Comparison of ENCODE assay signal across 20 cellular contexts in the genomic region with DNA sequence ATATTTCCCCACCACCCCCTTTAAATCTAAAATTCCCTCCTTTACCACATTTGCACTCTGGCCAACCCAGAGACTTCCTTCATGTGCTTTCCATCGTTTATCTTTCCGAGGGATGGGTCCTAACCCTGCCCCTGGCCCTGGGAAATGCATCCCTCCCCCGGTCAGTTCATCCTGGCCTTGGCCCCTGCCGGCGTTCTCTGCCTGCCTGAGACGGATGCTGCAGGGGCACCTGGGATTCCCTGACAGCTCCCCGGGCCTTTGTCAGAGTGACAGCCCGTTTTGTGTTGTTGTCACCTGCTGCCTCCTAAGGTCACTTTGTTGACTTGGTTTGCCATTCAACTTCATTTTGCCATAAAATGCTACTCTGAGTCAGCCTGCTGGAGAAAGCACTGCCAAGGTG. TPM values are rescaled to one million over a fixed set of nuclear protein-coding genes. Genes with fewer than 3 reads are reported as not detected.
A peak's percentile ranks its signal among the peaks of the same experiment; 100 is the strongest.
DNase-seq lines count a peak whose midpoint lies in the region; ATAC-seq and TF ChIP-seq lines count a peak whose summit lies in the region.
"Had no signal": no experiment of that assay in that cellular context is flagged by ENCODE, and none has a peak within 500 bp of the region (broad histone marks: within the 10 kb centered on the region; RNA-seq: fewer than 3 reads in every experiment).

No MANE protein-coding gene starts in this region.

- ATAC-seq in HG02870 (IDR thresholded peaks at IDR 0.05; ENCODE audit: unreplicated experiment): no peak
- ATAC-seq: A549; CD8-positive, alpha-beta T cell had no signal

- H3K27ac Mint-ChIP-seq in chondrocyte (ENCODE audit: unreplicated experiment) (no peak overlapping the region), glutamatergic neuron (ENCODE audit: unreplicated experiment) (no peak overlapping the region)
- H3K27ac Mint-ChIP-seq: B cell; CD4-positive, alpha-beta T cell; CD8-positive, alpha-beta T cell had no signal

- H2AFZ ChIP-seq in neuronal stem cell (ENCODE audit: low read length): no peak overlapping the region

- H3K14ac ChIP-seq in neuronal stem cell (ENCODE audit: low read length): no peak overlapping the region

- H3K4me3 Mint-ChIP-seq in chondrocyte (ENCODE audit: unreplicated experiment) (no peak overlapping the region), glutamatergic neuron (ENCODE audit: unreplicated experiment) (no peak overlapping the region)
- H3K4me3 Mint-ChIP-seq: B cell; CD4-positive, alpha-beta T cell; CD8-positive, alpha-beta T cell had no signal

- no peak overlapping the region for H4K8ac ChIP-seq in neuronal stem cell (ENCODE audit: low read depth, low read length)

- H3K4me3 ChIP-seq in neuronal stem cell (ENCODE audit: low read length in 2 of 2): no peak overlapping the region
- H3K4me3 ChIP-seq: A549; BLaER1 treated with 17β-estradiol and CSF1 and Interleukin-3, amounts not matched to agents 10 nM and 100 nM had no signal

- H3K4me2 ChIP-seq in neuronal stem cell (ENCODE audit: insufficient read depth, low read length, poor library complexity, severe bottlenecking): no peak overlapping the region
- H3K4me2 ChIP-seq: A549; BLaER1 treated with 17β-estradiol and CSF1 and Interleukin-3, amounts not matched to agents 10 nM and 100 nM had no signal

- H3K36me3 Mint-ChIP-seq in chondrocyte (ENCODE audit: low read depth): no peaks in the 10 kb centered on the region
- no peaks in the 10 kb centered on the region for H3K36me3 Mint-ChIP-seq in glutamatergic neuron (ENCODE audit: unreplicated experiment)
- H3K36me3 Mint-ChIP-seq: CD8-positive, alpha-beta T cell had no signal

- H2AK5ac ChIP-seq in neuronal stem cell (ENCODE audit: low read depth, low read length): no peak overlapping the region

- no peaks in the 10 kb centered on the region for H3K36me3 ChIP-seq in neuronal stem cell (replicated peaks in 1 of 2; ENCODE audit: control insufficient read depth in 2 of 2, insufficient read depth in 2 of 2, low read length in 2 of 2)
- H3K36me3 ChIP-seq: BLaER1 treated with 17β-estradiol and CSF1 and Interleukin-3, amounts not matched to agents 10 nM and 100 nM had no signal

- peak; percentile 52 for DNase-seq in activated CD8-positive, alpha-beta memory T cell treated with anti-CD3 and anti-CD28 coated beads for 24 hours
- DNase-seq in activated CD8-positive, alpha-beta memory T cell treated with anti-CD3 and anti-CD28 coated beads, Interleukin-2, amount 50 U/mL, for 4 hours: no peak
- DNase-seq in chondrocyte (ENCODE audit: low spot score) (peak; percentile 51), islet precursor cell (peak; percentile 33), neuronal stem cell (ENCODE audit: low spot score) (no peak), glutamatergic neuron (no peak)
- DNase-seq in central memory CD4-positive, alpha-beta T cell: no peak
- DNase-seq: AML-193; Caco-2; Calu3; CD4-positive, alpha-beta T cell; CD8-positive, alpha-beta T cell; DMS79 treated with DMSO at 0.1 percent for 48 hours; GF-D8 had no signal

- TF ChIP-seq CTCF in chondrocyte (IDR thresholded peaks at IDR 0.05) (no peak), glutamatergic neuron (IDR thresholded peaks at IDR 0.05; ENCODE audit: partially characterized antibody, unreplicated experiment) (no peak)

- H4K91ac ChIP-seq in neuronal stem cell (ENCODE audit: low read depth, low read length, poor library complexity): no peak overlapping the region

- peaks cover 0 to 2% of the 10 kb centered on the region in 2 donors for H3K4me1 ChIP-seq in neuronal stem cell (ENCODE audit: control insufficient read depth in 2 of 2, insufficient read depth in 1 of 2, low read depth in 1 of 2, low read length in 2 of 2)
- H3K4me1 ChIP-seq: A549, Caco-2 had no signal

- no peak overlapping the region for H3K27ac ChIP-seq in neuronal stem cell (replicated peaks; ENCODE audit: low read length)
- H3K27ac ChIP-seq: 22Rv1; A549; BLaER1 treated with 17β-estradiol and CSF1 and Interleukin-3, amounts not matched to agents 10 nM and 100 nM; C4-2B had no signal

- H3K27me3 Mint-ChIP-seq in chondrocyte (ENCODE audit: low read depth) (no peaks in the 10 kb centered on the region), glutamatergic neuron (ENCODE audit: unreplicated experiment) (peaks cover 4% of the 10 kb centered on the region)

- no peak overlapping the region for H3K4ac ChIP-seq in neuronal stem cell (ENCODE audit: low read length)

- H3K9me3 Mint-ChIP-seq in chondrocyte (ENCODE audit: low read depth) (no peaks in the 10 kb centered on the region), glutamatergic neuron (ENCODE audit: unreplicated experiment) (no peaks in the 10 kb centered on the region)
- H3K9me3 Mint-ChIP-seq: CD4-positive, alpha-beta T cell; CD8-positive, alpha-beta T cell had no signal

- no peak overlapping the region for H3K23ac ChIP-seq in neuronal stem cell (ENCODE audit: low read depth, low read length, poor library complexity)

- H2BK12ac ChIP-seq in neuronal stem cell (ENCODE audit: low read length): no peak overlapping the region

- H2BK5ac ChIP-seq in neuronal stem cell (ENCODE audit: low read length): no peak overlapping the region

- no peak overlapping the region for H2BK120ac ChIP-seq in neuronal stem cell (ENCODE audit: low read depth, low read length)

- H3K18ac ChIP-seq in neuronal stem cell (ENCODE audit: low read length): peak overlapping the region; percentile 80

- WGBS in neuronal stem cell (ENCODE audit: extremely low coverage in 2 of 2, insufficient read length in 2 of 2, insufficient replicate concordance in 1 of 2), 2 donors: no CpG with 5 or more reads among the region's 8 CpGs

- no peaks in the 10 kb centered on the region for H3K79me1 ChIP-seq in neuronal stem cell (ENCODE audit: low read depth, low read length)

- H3K4me1 Mint-ChIP-seq in chondrocyte (ENCODE audit: low read depth) (peaks cover 3% of the 10 kb centered on the region), glutamatergic neuron (ENCODE audit: low read depth, unreplicated experiment) (no peaks in the 10 kb centered on the region)

- H3K9ac ChIP-seq in neuronal stem cell (ENCODE audit: low read depth, low read length, poor library complexity): no peak overlapping the region
- H3K9ac ChIP-seq: BLaER1 treated with 17β-estradiol and CSF1 and Interleukin-3, amounts not matched to agents 10 nM and 100 nM had no signal

- H3K27me3 ChIP-seq in neuronal stem cell (ENCODE audit: control insufficient read depth in 3 of 3, insufficient read depth in 3 of 3, low read depth in 1 of 3, low read length in 3 of 3): peaks cover 0 to 11% (median 0%) of the 10 kb centered on the region in 3 experiments
- H3K27me3 ChIP-seq: BLaER1 treated with 17β-estradiol and CSF1 and Interleukin-3, amounts not matched to agents 10 nM and 100 nM had no signal

- H2BK15ac ChIP-seq in neuronal stem cell (ENCODE audit: low read length): no peak overlapping the region

- H3K9me3 ChIP-seq in neuronal stem cell (replicated peaks in 1 of 2; ENCODE audit: control insufficient read depth in 2 of 2, insufficient read depth in 1 of 2, low read depth in 1 of 2, low read length in 2 of 2): no peaks in the 10 kb centered on the region
- H3K9me3 ChIP-seq: A549; BLaER1 treated with 17β-estradiol and CSF1 and Interleukin-3, amounts not matched to agents 10 nM and 100 nM; Caco-2 had no signal

RNA-seq across cellular contexts. Expression of gene PITRM1, which starts 34.8 kb away (rescaled TPM):
- total RNA-seq in chondrocyte (71.8 to 95.0 TPM (median 84.9 TPM) in 3 replicates), glutamatergic neuron (ENCODE audit: unreplicated experiment) (65.8 TPM)
- polyA plus RNA-seq in neuronal stem cell (2013, experiment 1 of 2): 26.3 TPM
- 24.0 TPM for polyA plus RNA-seq in neuronal stem cell (2013, experiment 2 of 2)

Comparison
In these comparisons a context has a peak if more than half of its experiments do, and no peak if none do; other contexts are left out.
1. DNase-seq: peak in activated CD8-positive, alpha-beta memory T cell treated with anti-CD3 and anti-CD28 coated beads for 24 hours (single experiment), chondrocyte (single experiment) and islet precursor cell (single experiment); none in activated CD8-positive, alpha-beta memory T cell treated with anti-CD3 and anti-CD28 coated beads, Interleukin-2, amount 50 U/mL, for 4 hours (single experiment), neuronal stem cell (single experiment), central memory CD4-positive, alpha-beta T cell (single experiment) and glutamatergic neuron (single experiment).